In genomic region chr9:105296889-105297288, GRCh38 we compare ENCODE assay signal across 1 cellular context.
TF ChIP-seq lines count a peak whose summit lies in the region.

No MANE protein-coding gene starts in this region.

TF ChIP-seq in K562, 482 proteins besides CTCF, POLR2A, EP300 and RAD21 (continued from another document and continues in another):
- no peak for TF ChIP-seq JUND (IDR thresholded peaks at IDR 0.05; ENCODE audit: borderline replicate concordance, low read depth, low read length)
- TF ChIP-seq JUND (tag; IDR thresholded peaks at IDR 0.05; ENCODE audit: borderline replicate concordance, low read depth, low read length): no peak
- 0 out of 2 replicates have a peak, but pooled peaks have one; percentile 20 for TF ChIP-seq GABPA (tag; conservative IDR thresholded peaks at IDR 0.05; ENCODE audit: low read depth)
- no peak for TF ChIP-seq FOXP1 (CRISPR knock-in tag; IDR thresholded peaks at IDR 0.05)
- no peak; the same call in 1 of the 2 replicates for TF ChIP-seq ZNF395 (CRISPR knock-in tag; IDR thresholded peaks at IDR 0.05)
- TF ChIP-seq MTF1 (CRISPR knock-in tag; IDR thresholded peaks at IDR 0.05; ENCODE audit: borderline replicate concordance): no peak
- TF ChIP-seq SMAD2 (IDR thresholded peaks at IDR 0.05; ENCODE audit: low read depth, low read length): no peak
- no peak for TF ChIP-seq PHB (CRISPR knock-in tag; IDR thresholded peaks at IDR 0.05)
- no peak for TF ChIP-seq U2AF1 (optimal IDR thresholded peaks at IDR 0.05; ENCODE audit: low read depth, low read length)
- TF ChIP-seq KLF10 (CRISPR knock-in tag; IDR thresholded peaks at IDR 0.05): no peak
- no peak for TF ChIP-seq MGA (IDR thresholded peaks at IDR 0.05)
- TF ChIP-seq FOSL1 (tag; conservative IDR thresholded peaks at IDR 0.05): peak; percentile 49
- no peak for TF ChIP-seq TFAP4 (CRISPR knock-in tag; IDR thresholded peaks at IDR 0.05; ENCODE audit: borderline replicate concordance)
- TF ChIP-seq KDM5B (IDR thresholded peaks at IDR 0.05; ENCODE audit: insufficient replicate concordance, low read depth, low read length): no peak
- TF ChIP-seq TCF3 (CRISPR knock-in tag; IDR thresholded peaks at IDR 0.05): no peak
- no peak for TF ChIP-seq KDM4B (IDR thresholded peaks at IDR 0.05; ENCODE audit: borderline replicate concordance in 2 of 2, low read depth in 1 of 2)
- TF ChIP-seq ARID1B (IDR thresholded peaks at IDR 0.05): no peak
- TF ChIP-seq ZBTB33 (CRISPR knock-in tag; IDR thresholded peaks at IDR 0.05): no peak
- no peak for TF ChIP-seq SIN3B (IDR thresholded peaks at IDR 0.05; ENCODE audit: low read depth)
- TF ChIP-seq GMEB1 (CRISPR knock-in tag; IDR thresholded peaks at IDR 0.05): no peak
- TF ChIP-seq SETDB1 (IDR thresholded peaks at IDR 0.05; ENCODE audit: low read length): no peak
- no peak for TF ChIP-seq U2AF2 (optimal IDR thresholded peaks at IDR 0.05; ENCODE audit: low read depth, low read length)
- TF ChIP-seq ZNF445 (CRISPR knock-in tag; IDR thresholded peaks at IDR 0.05; ENCODE audit: low read depth): no peak
- TF ChIP-seq CEBPG (CRISPR knock-in tag; IDR thresholded peaks at IDR 0.05): no peak
- TF ChIP-seq CEBPG (tag; conservative IDR thresholded peaks at IDR 0.05 in 1 of 2, IDR thresholded peaks at IDR 0.05 in 1 of 2): peak; percentile 86 to 87
- no peak for TF ChIP-seq GTF2A2 (tag; IDR thresholded peaks at IDR 0.05)
- TF ChIP-seq ILK (tag; IDR thresholded peaks at IDR 0.05; ENCODE audit: borderline replicate concordance, low read depth): no peak
- TF ChIP-seq POLR2AphosphoS2 (IDR thresholded peaks at IDR 0.05; ENCODE audit: low read length): no peak
- TF ChIP-seq GTF2B (IDR thresholded peaks at IDR 0.05; ENCODE audit: extremely low read depth, insufficient read length): no peak
- no peak for TF ChIP-seq HINFP (tag; conservative IDR thresholded peaks at IDR 0.05; ENCODE audit: low read depth)
- TF ChIP-seq GATA2 (CRISPR knock-in tag; IDR thresholded peaks at IDR 0.05): no peak
- no peak for TF ChIP-seq MNT (conservative IDR thresholded peaks at IDR 0.05)
- no peak for TF ChIP-seq MED1 (CRISPR knock-in tag; IDR thresholded peaks at IDR 0.05; ENCODE audit: borderline replicate concordance)
- no peak for TF ChIP-seq ZBTB12 (CRISPR knock-in tag; IDR thresholded peaks at IDR 0.05)
- no peak for TF ChIP-seq BRF1 (IDR thresholded peaks at IDR 0.05; ENCODE audit: borderline replicate concordance, extremely low read depth, insufficient read length)
